Comparison of ENCODE assay signal across 8 cellular contexts in genomic region chr10:102644066-102644645, GRCh38. TPM values are rescaled to one million over a fixed set of nuclear protein-coding genes. Genes with fewer than 3 reads are reported as not detected.
DNase-seq lines count a peak whose midpoint lies in the region; ATAC-seq and TF ChIP-seq lines count a peak whose summit lies in the region.

A gene with protein sequence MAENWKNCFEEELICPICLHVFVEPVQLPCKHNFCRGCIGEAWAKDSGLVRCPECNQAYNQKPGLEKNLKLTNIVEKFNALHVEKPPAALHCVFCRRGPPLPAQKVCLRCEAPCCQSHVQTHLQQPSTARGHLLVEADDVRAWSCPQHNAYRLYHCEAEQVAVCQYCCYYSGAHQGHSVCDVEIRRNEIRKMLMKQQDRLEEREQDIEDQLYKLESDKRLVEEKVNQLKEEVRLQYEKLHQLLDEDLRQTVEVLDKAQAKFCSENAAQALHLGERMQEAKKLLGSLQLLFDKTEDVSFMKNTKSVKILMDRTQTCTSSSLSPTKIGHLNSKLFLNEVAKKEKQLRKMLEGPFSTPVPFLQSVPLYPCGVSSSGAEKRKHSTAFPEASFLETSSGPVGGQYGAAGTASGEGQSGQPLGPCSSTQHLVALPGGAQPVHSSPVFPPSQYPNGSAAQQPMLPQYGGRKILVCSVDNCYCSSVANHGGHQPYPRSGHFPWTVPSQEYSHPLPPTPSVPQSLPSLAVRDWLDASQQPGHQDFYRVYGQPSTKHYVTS (plus strand): TSS chr10:102644479. CDS start chr10:102644618, 139 bp downstream.

- 1% methylated on average over 54 of the region's 80 CpGs; no CpG with 5 or more reads in 1 of the 2 donors for WGBS in body of pancreas, 2 donors
- under 1% methylated on average over 48 of the region's 80 CpGs for WGBS in smooth muscle cell (ENCODE audit: low lambda C conversion rate)

- H4K20me1 ChIP-seq in smooth muscle cell (ENCODE audit: low read depth): peaks cover 44% of the 10 kb centered on the region

- H3K27ac Mint-ChIP-seq in T-helper 1 cell treated with Interleukin-12 subunit alpha and Interleukin-12 subunit beta and Interleukin-4 antibody, amounts not matched to agents 30 μg/mL and 1 μg/mL, for 36 hours: peak within 1 kb of the TSS; percentile 98

- H3K36me3 ChIP-seq in body of pancreas (replicated peaks in 1 of 2; ENCODE audit: insufficient read depth in 1 of 2, low read depth in 2 of 2): no peaks in the 10 kb centered on the region
- H3K36me3 ChIP-seq in iPS-18a (ENCODE audit: control insufficient read depth, low read depth, low read length): peaks cover 4% of the 10 kb centered on the region
- no peaks in the 10 kb centered on the region for H3K36me3 ChIP-seq in smooth muscle cell (ENCODE audit: low read depth)

- H3K36me3 Mint-ChIP-seq in T-helper 1 cell treated with Interleukin-12 subunit alpha and Interleukin-12 subunit beta and Interleukin-4 antibody, amounts not matched to agents 30 μg/mL and 1 μg/mL, for 36 hours (ENCODE audit: low read depth): peaks cover 17% of the 10 kb centered on the region

- H3F3A ChIP-seq in smooth muscle cell (ENCODE audit: low read depth): peaks cover 32% of the 10 kb centered on the region

- H2AFZ ChIP-seq in smooth muscle cell (ENCODE audit: low read depth): no peak within 1 kb of the TSS

- H3K4me1 Mint-ChIP-seq in T-helper 1 cell treated with Interleukin-12 subunit alpha and Interleukin-12 subunit beta and Interleukin-4 antibody, amounts not matched to agents 30 μg/mL and 1 μg/mL, for 36 hours (ENCODE audit: low read depth): peaks cover 33% of the 10 kb centered on the region

- no peak for TF ChIP-seq CTCF in body of pancreas (IDR thresholded peaks at IDR 0.05)
- peak; percentile 7 for TF ChIP-seq CTCF in smooth muscle cell (IDR thresholded peaks at IDR 0.05; ENCODE audit: borderline replicate concordance, insufficient read depth, poor library complexity, severe bottlenecking)

- H3K79me2 ChIP-seq in smooth muscle cell (ENCODE audit: low read depth): peaks cover 43% of the 10 kb centered on the region

- H3K4me3 ChIP-seq in body of pancreas (peak within 1 kb of the TSS; percentile 39 to 78), iPS-18a (ENCODE audit: low read length) (peak within 1 kb of the TSS; percentile 93), smooth muscle cell (peak within 1 kb of the TSS; percentile 96)

- ATAC-seq in HG02885 (IDR thresholded peaks at IDR 0.05; ENCODE audit: poor library complexity, unreplicated experiment) (peak; percentile 11), body of pancreas (peak; percentile 5), GM18498 (IDR thresholded peaks at IDR 0.05; ENCODE audit: unreplicated experiment) (no peak)

- H3K4me1 ChIP-seq in body of pancreas (peaks cover 31% of the 10 kb centered on the region), iPS-18a (ENCODE audit: control insufficient read depth, low read depth, low read length) (peaks cover 36% of the 10 kb centered on the region), smooth muscle cell (ENCODE audit: low read depth) (peaks cover 34% of the 10 kb centered on the region)

- TF ChIP-seq POLR2A in body of pancreas (IDR thresholded peaks at IDR 0.05): no peak

- H3K27me3 Mint-ChIP-seq in T-helper 1 cell treated with Interleukin-12 subunit alpha and Interleukin-12 subunit beta and Interleukin-4 antibody, amounts not matched to agents 30 μg/mL and 1 μg/mL, for 36 hours (ENCODE audit: low read depth): no peaks in the 10 kb centered on the region

- DNase-seq in CD1c-positive myeloid dendritic cell (ENCODE audit: extremely low spot score) (peak; percentile 44), body of pancreas (peak; percentile 55 to 69 (median 60)), smooth muscle cell (lab: John Stamatoyannopoulos, UW; ENCODE audit: unreplicated experiment) (no peak), SKM-1 (lab: John Stamatoyannopoulos, UW; ENCODE audit: unreplicated experiment) (no peak)

- H3K9ac ChIP-seq in iPS-18a (ENCODE audit: low read length) (peak within 1 kb of the TSS; percentile 81), smooth muscle cell (ENCODE audit: low read depth) (peak within 1 kb of the TSS; percentile 90)

- H3K4me3 Mint-ChIP-seq in T-helper 1 cell treated with Interleukin-12 subunit alpha and Interleukin-12 subunit beta and Interleukin-4 antibody, amounts not matched to agents 30 μg/mL and 1 μg/mL, for 36 hours: peak within 1 kb of the TSS; percentile 95

- intact Hi-C loops in body of pancreas (cut with DNase I): no loop called here

- H3K9me3 Mint-ChIP-seq in T-helper 1 cell treated with Interleukin-12 subunit alpha and Interleukin-12 subunit beta and Interleukin-4 antibody, amounts not matched to agents 30 μg/mL and 1 μg/mL, for 36 hours: no peaks in the 10 kb centered on the region

- H3K9me3 ChIP-seq in body of pancreas: no peaks in the 10 kb centered on the region
- no peaks in the 10 kb centered on the region for H3K9me3 ChIP-seq in iPS-18a (ENCODE audit: control insufficient read depth, low read depth, low read length)
- no peaks in the 10 kb centered on the region for H3K9me3 ChIP-seq in smooth muscle cell (replicated peaks; ENCODE audit: low read depth)

- H3K4me2 ChIP-seq in smooth muscle cell: peak within 1 kb of the TSS; percentile 100

- H3K27me3 ChIP-seq in body of pancreas (no peaks in the 10 kb centered on the region), iPS-18a (ENCODE audit: control insufficient read depth, insufficient read depth, low read length) (no peaks in the 10 kb centered on the region), smooth muscle cell (ENCODE audit: low read depth) (no peaks in the 10 kb centered on the region)

- peak within 1 kb of the TSS; percentile 95 to 100 (median 96) for H3K27ac ChIP-seq in body of pancreas
- H3K27ac ChIP-seq in iPS-18a (ENCODE audit: low read length): no peak within 1 kb of the TSS
- peak within 1 kb of the TSS; percentile 95 for H3K27ac ChIP-seq in smooth muscle cell (ENCODE audit: low read depth)

RNA-seq across cellular contexts. Expression of the gene that starts here (rescaled TPM):
- total RNA-seq in body of pancreas (100 to 1,000 TPM; 121 to 156 TPM), smooth muscle cell (64.1 and 78.8 TPM in 2 replicates)
- polyA plus RNA-seq in smooth muscle cell: 77.8 and 78.0 TPM in 2 replicates

Comparison
In these comparisons a context has a peak if more than half of its experiments do, and no peak if none do; other contexts are left out.
1. DNase-seq: peak in CD1c-positive myeloid dendritic cell (single experiment) and body of pancreas (4 of 4); none in smooth muscle cell (single experiment) and SKM-1 (single experiment).
2. Peak in every context shown above with its lines, with median percentiles within 50 percentile points of each other: H3K4me3 ChIP-seq.